ENCODE assay signal across 10 cellular contexts in genomic region chr14:73460691-73461127, GRCh38. TPM values are rescaled to one million over a fixed set of nuclear protein-coding genes. Genes with fewer than 3 reads are reported as not detected.
DNase-seq lines count a peak whose midpoint lies in the region; ATAC-seq and TF ChIP-seq lines count a peak whose summit lies in the region.
"Had no signal": no experiment of that assay in that cellular context is flagged by ENCODE, and none has a peak within 500 bp of the region (broad histone marks: within the 10 kb centered on the region; RNA-seq: fewer than 3 reads in every experiment).

No MANE protein-coding gene starts in this region.

- H3K36me3 Mint-ChIP-seq in mesothelial cell of epicardium: no peaks in the 10 kb centered on the region

- peaks cover 72% of the 10 kb centered on the region for H3K4me1 Mint-ChIP-seq in mesothelial cell of epicardium

- no peaks in the 10 kb centered on the region for H3K27me3 Mint-ChIP-seq in mesothelial cell of epicardium (ENCODE audit: low read depth)
- H3K27me3 Mint-ChIP-seq: activated CD4-positive, alpha-beta memory T cell treated with anti-CD3 and anti-CD28 coated beads, Interleukin-2, amount 10 ng/mL, durations not matched to agents 7 days and 5 days; stimulated activated naive CD8-positive, alpha-beta T cell treated with anti-CD3 and anti-CD28 coated beads, Interleukin-15, Interleukin-2, amounts not matched to agents 100 ng/mL and 50 ng/mL, for 24 hours had no signal

- intact Hi-C loops in body of pancreas (cut with DNase I): no loop called here

- H3K27me3 ChIP-seq in body of pancreas: no peaks in the 10 kb centered on the region

- H3K27ac Mint-ChIP-seq in mesothelial cell of epicardium: peak overlapping the region; percentile 77
- H3K27ac Mint-ChIP-seq: activated CD4-positive, alpha-beta memory T cell treated with anti-CD3 and anti-CD28 coated beads, Interleukin-2, amount 10 ng/mL, durations not matched to agents 7 days and 5 days; stimulated activated naive CD8-positive, alpha-beta T cell treated with anti-CD3 and anti-CD28 coated beads, Interleukin-15, Interleukin-2, amounts not matched to agents 100 ng/mL and 50 ng/mL, for 24 hours had no signal

- DNase-seq in EL (peak; percentile 50), NCI-H1436 (lab: John Stamatoyannopoulos, UW) (peak; percentile 69), body of pancreas (no peak), mesothelial cell of epicardium (ENCODE audit: low spot score in 2 of 2, unreplicated experiment in 2 of 2) (no peak), DMS53 (lab: John Stamatoyannopoulos, UW) (no peak), activated T-cell treated with anti-CD3 and anti-CD28 coated beads for 4 hours (no peak)
- no peak for DNase-seq in stimulated activated naive CD8-positive, alpha-beta T cell treated with anti-CD3 and anti-CD28 coated beads, Interleukin-15, Interleukin-2, amounts not matched to agents 100 U/mL and 50 U/mL, for 24 hours
- DNase-seq: activated CD4-positive, alpha-beta memory T cell treated with anti-CD3 and anti-CD28 coated beads, Interleukin-2, amount 10 ng/mL, durations not matched to agents 7 days and 5 days had no signal

- H3K4me3 Mint-ChIP-seq in mesothelial cell of epicardium: no peak overlapping the region
- H3K4me3 Mint-ChIP-seq: activated CD4-positive, alpha-beta memory T cell treated with anti-CD3 and anti-CD28 coated beads, Interleukin-2, amount 10 ng/mL, durations not matched to agents 7 days and 5 days; stimulated activated naive CD8-positive, alpha-beta T cell treated with anti-CD3 and anti-CD28 coated beads, Interleukin-15, Interleukin-2, amounts not matched to agents 100 ng/mL and 50 ng/mL, for 24 hours had no signal

- peak overlapping the region in 3 of 4 donors; percentile 71 to 89 (median 85) for H3K27ac ChIP-seq in body of pancreas

- H3K4me3 ChIP-seq in body of pancreas: no peak overlapping the region

- peaks cover 64% of the 10 kb centered on the region for H3K4me1 ChIP-seq in body of pancreas

- WGBS in body of pancreas, 2 donors: 28 to 37% methylated on average over 2 of the region's 2 CpGs

- TF ChIP-seq CTCF in body of pancreas (IDR thresholded peaks at IDR 0.05) (no peak), mesothelial cell of epicardium (IDR thresholded peaks at IDR 0.05; ENCODE audit: unreplicated experiment) (no peak)

- no peaks in the 10 kb centered on the region for H3K36me3 ChIP-seq in body of pancreas (replicated peaks in 1 of 2; ENCODE audit: insufficient read depth in 1 of 2, low read depth in 2 of 2)

- ATAC-seq in body of pancreas (no peak), HG03432 (IDR thresholded peaks at IDR 0.05; ENCODE audit: unreplicated experiment) (no peak)
- no peak for ATAC-seq in stimulated activated naive CD8-positive, alpha-beta T cell treated with anti-CD3 and anti-CD28 coated beads, Interleukin-15, Interleukin-2, amounts not matched to agents 100 U/mL and 50 U/mL, for 24 hours

- H3K9me3 Mint-ChIP-seq in mesothelial cell of epicardium: no peaks in the 10 kb centered on the region
- H3K9me3 Mint-ChIP-seq: activated CD4-positive, alpha-beta memory T cell treated with anti-CD3 and anti-CD28 coated beads, Interleukin-2, amount 10 ng/mL, durations not matched to agents 7 days and 5 days; stimulated activated naive CD8-positive, alpha-beta T cell treated with anti-CD3 and anti-CD28 coated beads, Interleukin-15, Interleukin-2, amounts not matched to agents 100 ng/mL and 50 ng/mL, for 24 hours had no signal

- no peak for TF ChIP-seq POLR2A in body of pancreas (IDR thresholded peaks at IDR 0.05)

- H3K9me3 ChIP-seq in body of pancreas: no peaks in the 10 kb centered on the region

RNA-seq across cellular contexts. Expression of gene NUMB, which starts 2.4 kb away (rescaled TPM):
- total RNA-seq in body of pancreas (10 to 100 TPM; 43.8 to 45.2 TPM), mesothelial cell of epicardium (85.8 to 89.8 TPM (median 88.0 TPM) in 3 replicates)

RNA-seq across cellular contexts. Expression of gene RIOX1, which starts 30.0 kb away (rescaled TPM):
- 10 to 100 TPM; 19.7 to 23.4 TPM for total RNA-seq in body of pancreas
- 12.4 to 12.6 TPM (median 12.6 TPM) in 3 replicates for total RNA-seq in mesothelial cell of epicardium

Comparison
In these comparisons a context has a peak if more than half of its experiments do, and no peak if none do; other contexts are left out.
1. DNase-seq: peak in EL (single experiment) and NCI-H1436 (single experiment); none in body of pancreas (0 of 4), mesothelial cell of epicardium (0 of 2), DMS53 (single experiment), activated T-cell treated with anti-CD3 and anti-CD28 coated beads for 4 hours (single experiment) and stimulated activated naive CD8-positive, alpha-beta T cell treated with anti-CD3 and anti-CD28 coated beads, Interleukin-15, Interleukin-2, amounts not matched to agents 100 U/mL and 50 U/mL, for 24 hours (single experiment).